In the genomic region with DNA sequence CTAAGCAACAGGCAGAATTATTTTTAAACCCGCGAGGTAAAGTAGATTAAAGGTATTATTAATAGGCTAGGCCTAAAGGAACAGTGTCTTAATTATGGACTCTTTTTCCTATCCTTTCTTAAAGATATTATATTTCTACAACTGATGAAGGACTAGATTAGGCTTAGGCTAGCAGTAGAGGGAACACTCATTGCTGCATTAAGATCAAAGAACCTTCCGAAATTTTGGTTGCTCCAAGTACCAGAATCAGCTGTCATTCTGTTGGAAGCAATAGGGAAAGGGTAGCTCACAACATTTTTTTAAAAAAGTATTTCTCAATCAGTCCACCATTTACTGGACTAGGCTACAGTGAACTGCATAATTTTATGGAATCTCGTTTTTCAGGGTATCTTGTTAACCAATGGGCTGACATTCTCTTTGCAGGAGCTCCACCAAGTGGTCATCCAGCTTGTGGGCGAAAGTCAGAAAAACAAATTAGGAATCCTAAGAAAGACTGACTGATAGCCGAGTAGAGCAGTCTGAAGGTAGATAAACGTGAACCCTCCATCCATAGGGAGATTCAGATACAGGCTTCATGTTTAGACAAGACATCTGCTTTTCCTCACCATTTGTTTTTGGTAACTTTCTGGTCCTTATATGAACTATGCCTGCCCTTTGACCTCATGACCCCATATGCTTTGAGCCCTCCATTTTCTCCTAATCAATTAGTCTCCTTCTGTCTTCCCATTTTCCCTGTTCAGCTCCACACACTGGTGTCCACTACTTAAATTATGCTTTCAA, we compare ENCODE assay signal across 8 cellular contexts.
DNase-seq lines count a peak whose midpoint lies in the region; ATAC-seq and TF ChIP-seq lines count a peak whose summit lies in the region.

No MANE protein-coding gene starts in this region.

- no peaks in the 10 kb centered on the region for H3K79me2 ChIP-seq in fibroblast of lung (ENCODE audit: control insufficient read depth, insufficient read depth, low read length)

- H3K27ac Mint-ChIP-seq in naive thymus-derived CD8-positive, alpha-beta T cell, result peak overlapping the region; percentile 84 to 98 (median 94)

- no peaks in the 10 kb centered on the region for H3K36me3 ChIP-seq in fibroblast of lung (ENCODE audit: control insufficient read depth, insufficient read depth, low read length)

- peak; percentile 35 for ATAC-seq in HG02763 (IDR thresholded peaks at IDR 0.05; ENCODE audit: unreplicated experiment)
- ATAC-seq in naive thymus-derived CD8-positive, alpha-beta T cell, result peak; percentile 19 to 45

- H3K4me1 ChIP-seq in fibroblast of lung (ENCODE audit: control insufficient read depth, extremely low read depth, insufficient read depth, low read length), result peaks cover 4% of the 10 kb centered on the region

- peaks cover 0 to 9% (median 3%) of the 10 kb centered on the region in 9 donors for H3K9me3 Mint-ChIP-seq in naive thymus-derived CD8-positive, alpha-beta T cell

- peak; percentile 86 for TF ChIP-seq CTCF in AG04450 (IDR thresholded peaks at IDR 0.05; ENCODE audit: low read depth, low read length)
- TF ChIP-seq CTCF in GM12872 (IDR thresholded peaks at IDR 0.05; ENCODE audit: insufficient read depth, low read depth, low read length), result peak; percentile 74
- peak; percentile 84 to 85 for TF ChIP-seq CTCF in fibroblast of lung (conservative IDR thresholded peaks at IDR 0.05 in 1 of 2, IDR thresholded peaks at IDR 0.05 in 1 of 2; ENCODE audit: low read depth in 1 of 2, low read length in 2 of 2)

- no peaks in the 10 kb centered on the region for H4K20me1 ChIP-seq in fibroblast of lung (ENCODE audit: control insufficient read depth, extremely low read depth, insufficient read depth, low read length)

- H3K9me3 ChIP-seq in AG04450 (ENCODE audit: control insufficient read depth, insufficient read depth, low read length) (no peaks in the 10 kb centered on the region), fibroblast of lung (ENCODE audit: control insufficient read depth, insufficient read depth, low read depth, low read length) (no peaks in the 10 kb centered on the region)

- H3K27me3 ChIP-seq in AG04450 (ENCODE audit: control insufficient read depth, insufficient read depth, low read length) (no peaks in the 10 kb centered on the region), fibroblast of lung (ENCODE audit: control insufficient read depth, insufficient read depth, low read length) (no peaks in the 10 kb centered on the region)

- POLR2A ChIA-PET in AG04450 (lab: Yijun Ruan, JAX), result no interaction called here
- POLR2A ChIA-PET in naive thymus-derived CD8-positive, alpha-beta T cell (lab: Charles Lee), result interaction anchor here (0.7 to 3.1 kb wide), 5 partner anchors 11 to 123 kb away, joined by 3 to 31 read pairs (median 4); a partner anchor contains a TSS

- H3K36me3 Mint-ChIP-seq in naive thymus-derived CD8-positive, alpha-beta T cell, result peaks cover 0 to 16% (median 6%) of the 10 kb centered on the region in 3 donors

- H3K4me3 ChIP-seq in AG04450 (ENCODE audit: low read depth, low read length), result no peak overlapping the region; the same call in 1 of the 2 replicates
- peak overlapping the region in 2 of 4 experiments; percentile 42 to 59 for H3K4me3 ChIP-seq in fibroblast of lung (replicated peaks in 1 of 4; ENCODE audit: control extremely low read depth in 1 of 4, insufficient read depth in 1 of 4, low read depth in 3 of 4, low read length in 4 of 4)

- H2AFZ ChIP-seq in fibroblast of lung (ENCODE audit: low read length), result peak overlapping the region; percentile 98

- H3K27ac ChIP-seq in AG04450 (ENCODE audit: low read depth, low read length) (no peak overlapping the region), fibroblast of lung (ENCODE audit: insufficient read depth, low read length) (peak overlapping the region; percentile 42)

- CTCF ChIA-PET in AG04450 (lab: Charles Lee), result interaction anchor here (0.5 to 3.0 kb wide), 29 partner anchors 9 to 1841 kb away, joined by 3 to 42 read pairs (median 6); a partner anchor contains a TSS

- H3K9ac ChIP-seq in fibroblast of lung (ENCODE audit: insufficient read depth, low read length), result no peak overlapping the region

- peak overlapping the region; percentile 76 to 95 (median 88) for H3K4me3 Mint-ChIP-seq in naive thymus-derived CD8-positive, alpha-beta T cell

- H3K27me3 Mint-ChIP-seq in naive thymus-derived CD8-positive, alpha-beta T cell, result no peaks in the 10 kb centered on the region

- DNase-seq in AG04450 (ENCODE audit: low read depth, low spot score) (peak; percentile 63), NCI-H2081 (lab: John Stamatoyannopoulos, UW) (peak; percentile 32 to 51), fibroblast of lung (ENCODE audit: low read depth in 2 of 2) (peak; percentile 68 to 91)
- peak; percentile 41 for DNase-seq in activated CD4-positive, alpha-beta T cell treated with anti-CD3 and anti-CD28 coated beads for 48 hours
- peak in 3 of 10 donors; percentile 14 to 29 (median 21) for DNase-seq in naive thymus-derived CD8-positive, alpha-beta T cell
- no peak for DNase-seq in effector CD8-positive, alpha-beta T cell (lab: John Stamatoyannopoulos, UW)

- peak overlapping the region; percentile 96 for H3K4me2 ChIP-seq in fibroblast of lung (ENCODE audit: extremely low read depth, insufficient read depth, low read length)

- peaks cover 29 to 82% (median 60%) of the 10 kb centered on the region in 4 donors for H3K4me1 Mint-ChIP-seq in naive thymus-derived CD8-positive, alpha-beta T cell
